Comparison of ENCODE assay signal across 8 cellular contexts in genomic region chr2:234425923-234426603, GRCh38.
DNase-seq lines count a peak whose midpoint lies in the region; ATAC-seq and TF ChIP-seq lines count a peak whose summit lies in the region.

No MANE protein-coding gene starts in this region.

- H3K27ac ChIP-seq in colonic mucosa (peak overlapping the region; percentile 24), suprapubic skin (no peak overlapping the region), SK-N-SH (ENCODE audit: low read depth in 2 of 2, low read length in 1 of 2) (no peak overlapping the region)

- DNase-seq in RPMI8226 (peak; percentile 94), colonic mucosa (peak; percentile 51), suprapubic skin (ENCODE audit: low spot score in 2 of 2) (no peak), SK-N-SH (no peak), NCI-H2081 treated with DMSO at 0.1 percent for 48 hours (lab: John Stamatoyannopoulos, UW) (no peak)
- DNase-seq in stimulated activated naive CD4-positive, alpha-beta T cell treated with Interleukin-2 at 50 U/mL for 16 hours (lab: John Stamatoyannopoulos, UW): peak; percentile 45

- TF ChIP-seq RAD21 in SK-N-SH (IDR thresholded peaks at IDR 0.05; ENCODE audit: low read length): no peak

- no peak for TF ChIP-seq POLR2A in suprapubic skin (IDR thresholded peaks at IDR 0.05)

- intact Hi-C loops in colonic mucosa (cut with DNase I): no loop called here

- ATAC-seq in GM18508 (IDR thresholded peaks at IDR 0.05; ENCODE audit: insufficient read depth, unreplicated experiment): peak; percentile 75
- ATAC-seq in HG02852 (IDR thresholded peaks at IDR 0.05; ENCODE audit: unreplicated experiment): peak; percentile 81

- H3K4me3 ChIP-seq in colonic mucosa (no peak overlapping the region), suprapubic skin (no peak overlapping the region), SK-N-SH (ENCODE audit: low read depth in 2 of 2, low read length in 1 of 2) (no peak overlapping the region)

- H4K20me1 ChIP-seq in SK-N-SH (ENCODE audit: insufficient read depth): no peaks in the 10 kb centered on the region

- H3K9ac ChIP-seq in colonic mucosa (ENCODE audit: low read depth in 2 of 2, low read length in 2 of 2) (peak overlapping the region in 1 of 2 donors; percentile 34), SK-N-SH (no peak overlapping the region)

- H3K9me3 ChIP-seq in colonic mucosa (no peaks in the 10 kb centered on the region), suprapubic skin (no peaks in the 10 kb centered on the region), SK-N-SH (no peaks in the 10 kb centered on the region)

- no peak overlapping the region for H2AFZ ChIP-seq in SK-N-SH (ENCODE audit: low read depth)

- H3K36me3 ChIP-seq in colonic mucosa: no peaks in the 10 kb centered on the region
- H3K36me3 ChIP-seq in suprapubic skin: no peaks in the 10 kb centered on the region
- no peaks in the 10 kb centered on the region for H3K36me3 ChIP-seq in SK-N-SH (replicated peaks in 1 of 2; ENCODE audit: control insufficient read depth in 1 of 2, insufficient read depth in 2 of 2, low read length in 1 of 2)

- H3K9me2 ChIP-seq in SK-N-SH: no peaks in the 10 kb centered on the region

- no peaks in the 10 kb centered on the region for H3F3A ChIP-seq in SK-N-SH (replicated peaks; ENCODE audit: insufficient read depth)

- WGBS in suprapubic skin: 36% methylated on average over 6 of the region's 6 CpGs
- WGBS in SK-N-SH (ENCODE audit: low lambda C conversion rate): 99% methylated on average over 6 of the region's 6 CpGs

- TF ChIP-seq CTCF in colonic mucosa (IDR thresholded peaks at IDR 0.05) (no peak), suprapubic skin (IDR thresholded peaks at IDR 0.05) (no peak), SK-N-SH (IDR thresholded peaks at IDR 0.05) (no peak)

- TF ChIP-seq EP300 in suprapubic skin (IDR thresholded peaks at IDR 0.05) (no peak), SK-N-SH (IDR thresholded peaks at IDR 0.05; ENCODE audit: borderline replicate concordance in 1 of 2, low read depth in 1 of 2, low read length in 1 of 2) (no peak)

- CTCF ChIA-PET in SK-N-SH (lab: Yijun Ruan, JAX): no interaction called here

- H3K4me1 ChIP-seq in colonic mucosa: peaks cover 6% of the 10 kb centered on the region
- peaks cover 25% of the 10 kb centered on the region for H3K4me1 ChIP-seq in suprapubic skin
- H3K4me1 ChIP-seq in SK-N-SH (ENCODE audit: control insufficient read depth in 1 of 2, insufficient read depth in 2 of 2, low read depth in 1 of 2, low read length in 1 of 2): no peaks in the 10 kb centered on the region; a peak in 1 of 4 replicates

- POLR2A ChIA-PET in SK-N-SH (lab: Yijun Ruan, JAX): no interaction called here

- H3K79me2 ChIP-seq in SK-N-SH (ENCODE audit: insufficient read depth): no peaks in the 10 kb centered on the region

- H3K27me3 ChIP-seq in colonic mucosa: no peaks in the 10 kb centered on the region
- H3K27me3 ChIP-seq in suprapubic skin: no peaks in the 10 kb centered on the region
- no peaks in the 10 kb centered on the region for H3K27me3 ChIP-seq in SK-N-SH (ENCODE audit: insufficient read depth)

- no peak overlapping the region for H3K4me2 ChIP-seq in SK-N-SH

TF ChIP-seq in SK-N-SH, 30 proteins besides CTCF, POLR2A, EP300 and RAD21:
- TF ChIP-seq TCF12 (IDR thresholded peaks at IDR 0.05) (no peak), FOSL2 (IDR thresholded peaks at IDR 0.05; ENCODE audit: borderline replicate concordance, low read depth) (no peak), NRF1 (IDR thresholded peaks at IDR 0.05; ENCODE audit: low read depth, low read length) (no peak), SIN3A (IDR thresholded peaks at IDR 0.05; ENCODE audit: borderline replicate concordance, low read depth, low read length) (no peak), GABPA (IDR thresholded peaks at IDR 0.05; ENCODE audit: low read depth) (no peak), TEAD4 (IDR thresholded peaks at IDR 0.05; ENCODE audit: borderline replicate concordance, insufficient read depth) (no peak)
- TF ChIP-seq, protein P1, sequence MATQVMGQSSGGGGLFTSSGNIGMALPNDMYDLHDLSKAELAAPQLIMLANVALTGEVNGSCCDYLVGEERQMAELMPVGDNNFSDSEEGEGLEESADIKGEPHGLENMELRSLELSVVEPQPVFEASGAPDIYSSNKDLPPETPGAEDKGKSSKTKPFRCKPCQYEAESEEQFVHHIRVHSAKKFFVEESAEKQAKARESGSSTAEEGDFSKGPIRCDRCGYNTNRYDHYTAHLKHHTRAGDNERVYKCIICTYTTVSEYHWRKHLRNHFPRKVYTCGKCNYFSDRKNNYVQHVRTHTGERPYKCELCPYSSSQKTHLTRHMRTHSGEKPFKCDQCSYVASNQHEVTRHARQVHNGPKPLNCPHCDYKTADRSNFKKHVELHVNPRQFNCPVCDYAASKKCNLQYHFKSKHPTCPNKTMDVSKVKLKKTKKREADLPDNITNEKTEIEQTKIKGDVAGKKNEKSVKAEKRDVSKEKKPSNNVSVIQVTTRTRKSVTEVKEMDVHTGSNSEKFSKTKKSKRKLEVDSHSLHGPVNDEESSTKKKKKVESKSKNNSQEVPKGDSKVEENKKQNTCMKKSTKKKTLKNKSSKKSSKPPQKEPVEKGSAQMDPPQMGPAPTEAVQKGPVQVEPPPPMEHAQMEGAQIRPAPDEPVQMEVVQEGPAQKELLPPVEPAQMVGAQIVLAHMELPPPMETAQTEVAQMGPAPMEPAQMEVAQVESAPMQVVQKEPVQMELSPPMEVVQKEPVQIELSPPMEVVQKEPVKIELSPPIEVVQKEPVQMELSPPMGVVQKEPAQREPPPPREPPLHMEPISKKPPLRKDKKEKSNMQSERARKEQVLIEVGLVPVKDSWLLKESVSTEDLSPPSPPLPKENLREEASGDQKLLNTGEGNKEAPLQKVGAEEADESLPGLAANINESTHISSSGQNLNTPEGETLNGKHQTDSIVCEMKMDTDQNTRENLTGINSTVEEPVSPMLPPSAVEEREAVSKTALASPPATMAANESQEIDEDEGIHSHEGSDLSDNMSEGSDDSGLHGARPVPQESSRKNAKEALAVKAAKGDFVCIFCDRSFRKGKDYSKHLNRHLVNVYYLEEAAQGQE (IDR thresholded peaks at IDR 0.05; ENCODE audit: low read depth, low read length): no peak
- TF ChIP-seq, protein P2, sequence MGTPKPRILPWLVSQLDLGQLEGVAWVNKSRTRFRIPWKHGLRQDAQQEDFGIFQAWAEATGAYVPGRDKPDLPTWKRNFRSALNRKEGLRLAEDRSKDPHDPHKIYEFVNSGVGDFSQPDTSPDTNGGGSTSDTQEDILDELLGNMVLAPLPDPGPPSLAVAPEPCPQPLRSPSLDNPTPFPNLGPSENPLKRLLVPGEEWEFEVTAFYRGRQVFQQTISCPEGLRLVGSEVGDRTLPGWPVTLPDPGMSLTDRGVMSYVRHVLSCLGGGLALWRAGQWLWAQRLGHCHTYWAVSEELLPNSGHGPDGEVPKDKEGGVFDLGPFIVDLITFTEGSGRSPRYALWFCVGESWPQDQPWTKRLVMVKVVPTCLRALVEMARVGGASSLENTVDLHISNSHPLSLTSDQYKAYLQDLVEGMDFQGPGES (IDR thresholded peaks at IDR 0.05; ENCODE audit: low read depth, low read length): no peak
- TF ChIP-seq, protein P3, sequence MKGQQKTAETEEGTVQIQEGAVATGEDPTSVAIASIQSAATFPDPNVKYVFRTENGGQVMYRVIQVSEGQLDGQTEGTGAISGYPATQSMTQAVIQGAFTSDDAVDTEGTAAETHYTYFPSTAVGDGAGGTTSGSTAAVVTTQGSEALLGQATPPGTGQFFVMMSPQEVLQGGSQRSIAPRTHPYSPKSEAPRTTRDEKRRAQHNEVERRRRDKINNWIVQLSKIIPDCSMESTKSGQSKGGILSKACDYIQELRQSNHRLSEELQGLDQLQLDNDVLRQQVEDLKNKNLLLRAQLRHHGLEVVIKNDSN (IDR thresholded peaks at IDR 0.05; ENCODE audit: borderline replicate concordance, low read depth): no peak

Comparison
In these comparisons a context has a peak if more than half of its experiments do, and no peak if none do; other contexts are left out.
1. DNase-seq: peak in RPMI8226 (single experiment), colonic mucosa (single experiment) and stimulated activated naive CD4-positive, alpha-beta T cell treated with Interleukin-2 at 50 U/mL for 16 hours (single experiment); none in suprapubic skin (0 of 2), SK-N-SH (single experiment) and NCI-H2081 treated with DMSO at 0.1 percent for 48 hours (single experiment).